Comparison of ENCODE assay signal across 14 cellular contexts in genomic region chr17:77908501-77908900, GRCh38. TPM values are rescaled to one million over a fixed set of nuclear protein-coding genes. Genes with fewer than 3 reads are reported as not detected.
A peak's percentile ranks its signal among the peaks of the same experiment; 100 is the strongest.
DNase-seq lines count a peak whose midpoint lies in the region; ATAC-seq and TF ChIP-seq lines count a peak whose summit lies in the region.
"Had no signal": no experiment of that assay in that cellular context is flagged by ENCODE, and none has a peak within 500 bp of the region (broad histone marks: within the 10 kb centered on the region; RNA-seq: fewer than 3 reads in every experiment).

No MANE protein-coding gene starts in this region.

- H3K27ac Mint-ChIP-seq in brain (peak overlapping the region in 3 of 5 experiments; percentile 6 to 22 (median 16)), neural progenitor cell (no peak overlapping the region)
- H3K27ac Mint-ChIP-seq: CD8-positive, alpha-beta T cell had no signal

- no peaks in the 10 kb centered on the region for H4K20me1 ChIP-seq in neural progenitor cell (ENCODE audit: low read depth)

- no peaks in the 10 kb centered on the region for H3F3A ChIP-seq in neural progenitor cell (ENCODE audit: low read depth)

- TF ChIP-seq CTCF in RWPE2 (IDR thresholded peaks at IDR 0.05; ENCODE audit: poor library complexity, severe bottlenecking): no peak
- no peak for TF ChIP-seq CTCF in brain (conservative IDR thresholded peaks at IDR 0.05)
- no peak for TF ChIP-seq CTCF in neural progenitor cell (IDR thresholded peaks at IDR 0.05)
- TF ChIP-seq CTCF in upper lobe of right lung (IDR thresholded peaks at IDR 0.05): no peak

- H3K4me3 ChIP-seq in RWPE2 (ENCODE audit: severe bottlenecking) (no peak overlapping the region), neural progenitor cell (no peak overlapping the region), upper lobe of right lung (no peak overlapping the region)
- H3K4me3 ChIP-seq: A549, HAP-1 had no signal

- no peak overlapping the region for H3K4me2 ChIP-seq in neural progenitor cell
- H3K4me2 ChIP-seq: A549 had no signal

- H3K27me3 ChIP-seq in RWPE2 (ENCODE audit: insufficient read depth, poor library complexity, severe bottlenecking) (peaks cover 83% of the 10 kb centered on the region), neural progenitor cell (no peaks in the 10 kb centered on the region), upper lobe of right lung (peaks cover 24% of the 10 kb centered on the region)
- H3K27me3 ChIP-seq: BE2C had no signal

- no peaks in the 10 kb centered on the region for H3K36me3 ChIP-seq in RWPE2 (ENCODE audit: low read depth)
- H3K36me3 ChIP-seq in neural progenitor cell: no peaks in the 10 kb centered on the region
- H3K36me3 ChIP-seq in upper lobe of right lung: no peaks in the 10 kb centered on the region
- H3K36me3 ChIP-seq: BE2C, HAP-1 had no signal

- intact Hi-C loops in upper lobe of right lung (cut with DNase I): no loop called here

- peaks cover 14% of the 10 kb centered on the region for H3K4me1 Mint-ChIP-seq in brain
- H3K4me1 Mint-ChIP-seq in neural progenitor cell: no peaks in the 10 kb centered on the region

- peaks cover 4% of the 10 kb centered on the region for H3K36me3 Mint-ChIP-seq in brain
- H3K36me3 Mint-ChIP-seq in neural progenitor cell: no peaks in the 10 kb centered on the region
- H3K36me3 Mint-ChIP-seq: CD8-positive, alpha-beta T cell had no signal

- H3K4me3 Mint-ChIP-seq in brain (no peak overlapping the region), neural progenitor cell (no peak overlapping the region)
- H3K4me3 Mint-ChIP-seq: CD8-positive, alpha-beta T cell had no signal

- H3K79me2 ChIP-seq in neural progenitor cell (ENCODE audit: low read depth): no peaks in the 10 kb centered on the region

- H3K27me3 Mint-ChIP-seq in brain: peaks cover 13% of the 10 kb centered on the region
- H3K27me3 Mint-ChIP-seq in neural progenitor cell (ENCODE audit: insufficient read depth, low read depth): peaks cover 11% of the 10 kb centered on the region

- H3K9me3 ChIP-seq in RWPE2 (ENCODE audit: severe bottlenecking): no peaks in the 10 kb centered on the region
- H3K9me3 ChIP-seq in neural progenitor cell (ENCODE audit: low read depth): no peaks in the 10 kb centered on the region
- no peaks in the 10 kb centered on the region for H3K9me3 ChIP-seq in upper lobe of right lung
- H3K9me3 ChIP-seq: BE2C, HAP-1 had no signal

- DNase-seq in RWPE2 (ENCODE audit: low spot score) (peak; percentile 17), neural progenitor cell (ENCODE audit: low spot score) (peak; percentile 0), upper lobe of right lung (peak; percentile 22), NCI-H510A (lab: John Stamatoyannopoulos, UW) (no peak)
- DNase-seq in activated naive CD4-positive, alpha-beta T cell treated with anti-CD3 and anti-CD28 coated beads, Interleukin-2, amount 50 U/mL, for 16 hours: no peak
- DNase-seq: BE2C; CD8-positive, alpha-beta T cell; COR-L47; DMS153; GF-D8 had no signal

- H3K4me1 ChIP-seq in RWPE2 (ENCODE audit: insufficient read depth, poor library complexity, severe bottlenecking) (no peaks in the 10 kb centered on the region), neural progenitor cell (peaks cover 7% of the 10 kb centered on the region), upper lobe of right lung (no peaks in the 10 kb centered on the region)
- H3K4me1 ChIP-seq: A549, BE2C, HAP-1 had no signal

- H3K9me3 Mint-ChIP-seq in brain: peaks cover 4 to 23% (median 18%) of the 10 kb centered on the region in 5 experiments
- H3K9me3 Mint-ChIP-seq in neural progenitor cell: peaks cover 19% of the 10 kb centered on the region
- H3K9me3 Mint-ChIP-seq: CD8-positive, alpha-beta T cell had no signal

- H2AFZ ChIP-seq in neural progenitor cell (replicated peaks): no peak overlapping the region

- no peak overlapping the region for H3K27ac ChIP-seq in RWPE2 (ENCODE audit: poor library complexity, severe bottlenecking)
- no peak overlapping the region for H3K27ac ChIP-seq in neural progenitor cell
- H3K27ac ChIP-seq in upper lobe of right lung: no peak overlapping the region
- H3K27ac ChIP-seq: A549, HL-60 had no signal

- H3K9ac ChIP-seq in neural progenitor cell: no peak overlapping the region

- no peak for ATAC-seq in RWPE2 (ENCODE audit: low read depth)
- no peak for ATAC-seq in upper lobe of right lung
- ATAC-seq: A549; CD8-positive, alpha-beta T cell had no signal

RNA-seq across cellular contexts. Expression of gene TNRC6C, which starts 50.0 kb away (rescaled TPM):
- 5.8 TPM for polyA plus RNA-seq in brain (ENCODE audit: insufficient read depth, low read depth, low replicate concordance)
- total RNA-seq in neural progenitor cell (ENCODE audit: low replicate concordance) (11.4 and 14.9 TPM in 2 replicates), upper lobe of right lung (21.7 TPM)

Comparison
In these comparisons a context has a peak if more than half of its experiments do, and no peak if none do; other contexts are left out.
1. DNase-seq: peak in RWPE2 (single experiment), neural progenitor cell (single experiment) and upper lobe of right lung (single experiment); none in NCI-H510A (single experiment) and activated naive CD4-positive, alpha-beta T cell treated with anti-CD3 and anti-CD28 coated beads, Interleukin-2, amount 50 U/mL, for 16 hours (single experiment).